14 cellular contexts compared by ENCODE assay signal in the genomic region with DNA sequence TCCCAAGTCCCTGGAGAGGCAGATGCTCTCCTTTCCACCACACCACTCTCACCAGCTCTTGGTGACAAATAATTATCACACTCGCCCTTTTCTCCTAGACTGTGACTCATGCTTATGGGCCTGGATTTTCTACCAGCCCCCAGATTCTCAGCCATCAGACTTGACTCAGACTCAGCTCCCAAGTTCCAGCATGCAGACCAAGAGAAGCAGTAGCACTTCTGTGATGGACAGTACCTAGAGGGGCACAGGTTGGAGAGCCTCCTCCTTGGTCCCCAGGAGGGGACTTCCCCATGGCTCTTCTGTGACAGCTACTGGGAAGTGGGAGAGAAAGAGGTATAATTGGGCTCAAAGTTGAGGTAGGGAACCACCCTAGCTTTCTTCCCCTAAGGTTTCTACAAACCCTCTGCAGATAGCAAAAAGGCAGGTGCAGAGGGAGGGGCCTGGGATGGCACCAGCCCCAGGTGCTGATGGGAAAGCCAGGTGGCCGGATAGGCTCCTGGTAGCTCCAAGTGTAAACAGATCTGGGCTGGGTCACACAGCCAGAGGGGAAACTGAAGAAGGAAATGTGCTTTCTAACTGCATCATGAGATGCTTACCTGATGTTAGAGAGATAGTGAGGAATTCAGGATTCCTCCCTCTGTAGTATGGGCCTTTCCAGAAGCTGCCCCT. TPM values are rescaled to one million over a fixed set of nuclear protein-coding genes. Genes with fewer than 3 reads are reported as not detected.
DNase-seq lines count a peak whose midpoint lies in the region; ATAC-seq lines count a peak whose summit lies in the region.
"Had no signal": no experiment of that assay in that cellular context is flagged by ENCODE, and none has a peak within 500 bp of the region (broad histone marks: within the 10 kb centered on the region; RNA-seq: fewer than 3 reads in every experiment).

No MANE protein-coding gene starts in this region.

- H3K9me3 Mint-ChIP-seq in activated T-helper 17 cell treated with anti-CD3 and anti-CD28 coated beads, Interleukin-2, amount 50 U/mL, for 72 hours: no peaks in the 10 kb centered on the region
- H3K9me3 Mint-ChIP-seq in stimulated activated effector memory CD8-positive, alpha-beta T cell treated with anti-CD3 and anti-CD28 coated beads, Interleukin-12 subunit alpha, Interleukin-12 subunit beta, amount 100 ng/mL, for 72 hours: no peaks in the 10 kb centered on the region
- H3K9me3 Mint-ChIP-seq: activated T-cell treated with anti-CD3 and anti-CD28 coated beads, Interleukin-2, amount 50 U/mL, for 72 hours had no signal

- H3K36me3 ChIP-seq in effector memory CD4-positive, alpha-beta T cell (ENCODE audit: control insufficient read depth, insufficient read depth, low read length): no peaks in the 10 kb centered on the region

- H3K9me3 ChIP-seq in effector memory CD4-positive, alpha-beta T cell (ENCODE audit: control insufficient read depth, low read length): no peaks in the 10 kb centered on the region

- H3K4me1 Mint-ChIP-seq in activated T-helper 17 cell treated with anti-CD3 and anti-CD28 coated beads, Interleukin-2, amount 50 U/mL, for 72 hours: no peaks in the 10 kb centered on the region
- no peaks in the 10 kb centered on the region for H3K4me1 Mint-ChIP-seq in stimulated activated effector memory CD8-positive, alpha-beta T cell treated with anti-CD3 and anti-CD28 coated beads, Interleukin-12 subunit alpha, Interleukin-12 subunit beta, amount 100 ng/mL, for 72 hours

- H3K27ac Mint-ChIP-seq in activated T-helper 17 cell treated with anti-CD3 and anti-CD28 coated beads, Interleukin-2, amount 50 U/mL, for 72 hours: no peak overlapping the region
- peak overlapping the region; percentile 26 for H3K27ac Mint-ChIP-seq in stimulated activated effector memory CD8-positive, alpha-beta T cell treated with anti-CD3 and anti-CD28 coated beads, Interleukin-12 subunit alpha, Interleukin-12 subunit beta, amount 100 ng/mL, for 72 hours
- H3K27ac Mint-ChIP-seq: activated T-cell treated with anti-CD3 and anti-CD28 coated beads, Interleukin-2, amount 50 U/mL, for 72 hours had no signal

- no peaks in the 10 kb centered on the region for H3K4me1 ChIP-seq in effector memory CD4-positive, alpha-beta T cell (ENCODE audit: control insufficient read depth, insufficient read depth, low read length, poor library complexity, severe bottlenecking)

- H3K27me3 Mint-ChIP-seq in activated T-helper 17 cell treated with anti-CD3 and anti-CD28 coated beads, Interleukin-2, amount 50 U/mL, for 72 hours: peaks cover under 1% of the 10 kb centered on the region

- peak; percentile 12 for DNase-seq in NCI-H1436 (lab: John Stamatoyannopoulos, UW)
- no peak for DNase-seq in NCI-H1436 treated with DMSO at 0.1 percent for 48 hours (lab: John Stamatoyannopoulos, UW)
- peak; percentile 80 for DNase-seq in NCI-H146 (lab: John Stamatoyannopoulos, UW)
- no peak for DNase-seq in stimulated activated effector memory CD8-positive, alpha-beta T cell treated with anti-CD3 and anti-CD28 coated beads, Interleukin-12 subunit alpha, Interleukin-12 subunit beta, amount 100 ng/mL, for 72 hours (ENCODE audit: low spot score in 2 of 2)
- DNase-seq in C1 segment of cervical spinal cord (lab: John Stamatoyannopoulos, UW): no peak
- DNase-seq in effector memory CD4-positive, alpha-beta T cell: no peak
- DNase-seq: activated T-cell treated with anti-CD3 and anti-CD28 coated beads, Interleukin-2, amount 50 U/mL, for 72 hours; DND-41; left cardiac atrium; nucleus accumbens had no signal

- H3K4me3 Mint-ChIP-seq in activated T-helper 17 cell treated with anti-CD3 and anti-CD28 coated beads, Interleukin-2, amount 50 U/mL, for 72 hours: no peak overlapping the region
- no peak overlapping the region for H3K4me3 Mint-ChIP-seq in stimulated activated effector memory CD8-positive, alpha-beta T cell treated with anti-CD3 and anti-CD28 coated beads, Interleukin-12 subunit alpha, Interleukin-12 subunit beta, amount 100 ng/mL, for 72 hours
- H3K4me3 Mint-ChIP-seq: activated T-cell treated with anti-CD3 and anti-CD28 coated beads, Interleukin-2, amount 50 U/mL, for 72 hours had no signal

- no peak overlapping the region for H3K27ac ChIP-seq in effector memory CD4-positive, alpha-beta T cell (ENCODE audit: insufficient read depth, low read length, poor library complexity, severe bottlenecking)

- H3K4me3 ChIP-seq in effector memory CD4-positive, alpha-beta T cell (ENCODE audit: insufficient read depth, low read depth, low read length, poor library complexity, severe bottlenecking): no peak overlapping the region
- H3K4me3 ChIP-seq: K562 had no signal

- no peaks in the 10 kb centered on the region for H3K36me3 Mint-ChIP-seq in activated T-helper 17 cell treated with anti-CD3 and anti-CD28 coated beads, Interleukin-2, amount 50 U/mL, for 72 hours (ENCODE audit: low read depth)
- no peaks in the 10 kb centered on the region for H3K36me3 Mint-ChIP-seq in stimulated activated effector memory CD8-positive, alpha-beta T cell treated with anti-CD3 and anti-CD28 coated beads, Interleukin-12 subunit alpha, Interleukin-12 subunit beta, amount 100 ng/mL, for 72 hours

- H3K27me3 ChIP-seq in effector memory CD4-positive, alpha-beta T cell (replicated peaks; ENCODE audit: control insufficient read depth, insufficient read depth, low read length, poor library complexity, severe bottlenecking): peaks cover 3% of the 10 kb centered on the region

- ATAC-seq in activated T-helper 17 cell treated with anti-CD3 and anti-CD28 coated beads, Interleukin-2, amount 50 U/mL, for 72 hours (replicated peaks): peak; percentile 61
- peak; percentile 59 for ATAC-seq in stimulated activated effector memory CD8-positive, alpha-beta T cell treated with anti-CD3 and anti-CD28 coated beads, Interleukin-12 subunit alpha, Interleukin-12 subunit beta, amount 100 ng/mL, for 72 hours
- no peak for ATAC-seq in HG03159 (IDR thresholded peaks at IDR 0.05; ENCODE audit: unreplicated experiment)
- ATAC-seq: left cardiac atrium had no signal

RNA-seq across cellular contexts. Expression of gene TCF23, which starts 4.1 kb away (rescaled TPM):
- not detected for total RNA-seq in activated T-helper 17 cell treated with anti-CD3 and anti-CD28 coated beads, Interleukin-2, amount 50 U/mL, for 72 hours
- total RNA-seq: activated T-cell treated with anti-CD3 and anti-CD28 coated beads, Interleukin-2, amount 50 U/mL, for 72 hours; cerebellum had no signal

RNA-seq across cellular contexts. Expression of gene PRR30, which starts 13.7 kb away (rescaled TPM):
- not detected for total RNA-seq in activated T-helper 17 cell treated with anti-CD3 and anti-CD28 coated beads, Interleukin-2, amount 50 U/mL, for 72 hours
- total RNA-seq: activated T-cell treated with anti-CD3 and anti-CD28 coated beads, Interleukin-2, amount 50 U/mL, for 72 hours; cerebellum; K562; left cardiac atrium had no signal

RNA-seq across cellular contexts. Expression of gene PREB, which starts 18.5 kb away (rescaled TPM):
- total RNA-seq in activated T-helper 17 cell treated with anti-CD3 and anti-CD28 coated beads, Interleukin-2, amount 50 U/mL, for 72 hours: 10 to 100 TPM; 38.0 to 67.1 TPM

RNA-seq across cellular contexts. Expression of gene ABHD1, which starts 29.3 kb away (rescaled TPM):
- total RNA-seq in activated T-helper 17 cell treated with anti-CD3 and anti-CD28 coated beads, Interleukin-2, amount 50 U/mL, for 72 hours: under 1 TPM; 0.17 to 0.40 TPM
- total RNA-seq: K562 had no signal

RNA-seq across cellular contexts. Expression of gene CGREF1, which starts 34.0 kb away (rescaled TPM):
- 1 to 10 TPM; 3.7 to 4.6 TPM for total RNA-seq in activated T-helper 17 cell treated with anti-CD3 and anti-CD28 coated beads, Interleukin-2, amount 50 U/mL, for 72 hours

Comparison
In these comparisons a context has a peak if more than half of its experiments do, and no peak if none do; other contexts are left out.
1. DNase-seq: peak in NCI-H1436 (single experiment) and NCI-H146 (single experiment); none in NCI-H1436 treated with DMSO at 0.1 percent for 48 hours (single experiment), stimulated activated effector memory CD8-positive, alpha-beta T cell treated with anti-CD3 and anti-CD28 coated beads, Interleukin-12 subunit alpha, Interleukin-12 subunit beta, amount 100 ng/mL, for 72 hours (0 of 2), C1 segment of cervical spinal cord (0 of 14) and effector memory CD4-positive, alpha-beta T cell (0 of 3).